ENCODE assay signal across 8 cellular contexts in genomic region chr2:49973917-49974368, GRCh38.
DNase-seq lines count a peak whose midpoint lies in the region; ATAC-seq and TF ChIP-seq lines count a peak whose summit lies in the region.

No MANE protein-coding gene starts in this region.

- peaks cover 5% of the 10 kb centered on the region for H3K9me3 Mint-ChIP-seq in activated T-cell treated with anti-CD3 and anti-CD28 coated beads, Interleukin-2, amount 50 U/mL, for 4 hours
- no peaks in the 10 kb centered on the region for H3K9me3 Mint-ChIP-seq in neural crest cell

- TF ChIP-seq CTCF in neural crest cell (conservative IDR thresholded peaks at IDR 0.05): no peak

- no peaks in the 10 kb centered on the region for H3K27me3 Mint-ChIP-seq in activated T-cell treated with anti-CD3 and anti-CD28 coated beads, Interleukin-2, amount 50 U/mL, for 4 hours (ENCODE audit: low read depth)
- no peaks in the 10 kb centered on the region for H3K27me3 Mint-ChIP-seq in neural crest cell (ENCODE audit: low read depth)

- H3K36me3 Mint-ChIP-seq in activated T-cell treated with anti-CD3 and anti-CD28 coated beads, Interleukin-2, amount 50 U/mL, for 4 hours (ENCODE audit: insufficient read depth): no peaks in the 10 kb centered on the region
- no peaks in the 10 kb centered on the region for H3K36me3 Mint-ChIP-seq in neural crest cell (ENCODE audit: low read depth)

- H3K27ac ChIP-seq in substantia nigra (ENCODE audit: low read depth, low read length, poor library complexity, severe bottlenecking): peak overlapping the region; percentile 81

- ATAC-seq in GM19023 (IDR thresholded peaks at IDR 0.05; ENCODE audit: unreplicated experiment) (peak; percentile 99), HG03196 (IDR thresholded peaks at IDR 0.05; ENCODE audit: unreplicated experiment) (peak; percentile 98)
- ATAC-seq in activated T-cell treated with anti-CD3 and anti-CD28 coated beads, Interleukin-2, amount 50 U/mL, for 4 hours: peak; percentile 99

- no peaks in the 10 kb centered on the region for H3K4me1 Mint-ChIP-seq in activated T-cell treated with anti-CD3 and anti-CD28 coated beads, Interleukin-2, amount 50 U/mL, for 4 hours (ENCODE audit: low read depth)
- H3K4me1 Mint-ChIP-seq in neural crest cell: peaks cover 17% of the 10 kb centered on the region

- DNase-seq in NCI-H82 treated with DMSO at 0.1 percent for 48 hours (lab: John Stamatoyannopoulos, UW; ENCODE audit: unreplicated experiment) (peak; percentile 95), fibroblast of the conjunctiva (ENCODE audit: low read depth) (peak; percentile 67), neural crest cell (ENCODE audit: low read depth, low spot score) (peak; percentile 47), substantia nigra (lab: John Stamatoyannopoulos, UW) (peak; percentile 25 to 96 (median 86)), OCI-M2 (lab: John Stamatoyannopoulos, UW; ENCODE audit: unreplicated experiment) (no peak)
- peak; percentile 28 for DNase-seq in activated T-cell treated with anti-CD3 and anti-CD28 coated beads, Interleukin-2, amount 50 U/mL, for 4 hours

- peak overlapping the region; percentile 95 for H3K27ac Mint-ChIP-seq in neural crest cell (ENCODE audit: unreplicated experiment)

- H3K4me3 Mint-ChIP-seq in activated T-cell treated with anti-CD3 and anti-CD28 coated beads, Interleukin-2, amount 50 U/mL, for 4 hours: peak overlapping the region; percentile 69
- peak overlapping the region; percentile 92 for H3K4me3 Mint-ChIP-seq in neural crest cell
